Comparison of ENCODE assay signal across 22 cellular contexts in genomic region chr11:82539669-82540068, GRCh38.
DNase-seq lines count a peak whose midpoint lies in the region; ATAC-seq and TF ChIP-seq lines count a peak whose summit lies in the region.
"Had no signal": no experiment of that assay in that cellular context is flagged by ENCODE, and none has a peak within 500 bp of the region (broad histone marks: within the 10 kb centered on the region; RNA-seq: fewer than 3 reads in every experiment).

No MANE protein-coding gene starts in this region.

- no peaks in the 10 kb centered on the region for H3K4me1 Mint-ChIP-seq in activated T-helper 17 cell treated with anti-CD3 and anti-CD28 coated beads, Interleukin-2, amount 50 U/mL, for 72 hours
- H3K4me1 Mint-ChIP-seq: T-helper 17 cell, WTC11 had no signal

- no peak for DNase-seq in stimulated activated naive CD4-positive, alpha-beta T cell treated with Interleukin-2 at 50 U/mL for 16 hours (lab: John Stamatoyannopoulos, UW)
- no peak for DNase-seq in GOT3 (lab: John Stamatoyannopoulos, UW)
- no peak for DNase-seq in esophagus muscularis mucosa (ENCODE audit: extremely low spot score)
- DNase-seq: activated CD8-positive, alpha-beta T cell treated with anti-CD3 and anti-CD28 coated beads, Interleukin-2, amount 10 ng/mL, durations not matched to agents 7 days and 5 days; activated T-cell treated with anti-CD3 and anti-CD28 coated beads, Interleukin-2, amount 50 U/mL, for 72 hours; NCI-H2081 treated with DMSO at 0.1 percent for 48 hours; NCI-H524 treated with DMSO at 0.1 percent for 48 hours; SIG-M5; stimulated activated CD4-positive, alpha-beta T cell treated with anti-CD3 and anti-CD28 coated beads, Interleukin-15, amount 100 ng/mL, for 24 hours; T-helper 17 cell had no signal

- peaks cover 0 to 10% (median 8%) of the 10 kb centered on the region in 4 donors for H3K4me1 ChIP-seq in esophagus muscularis mucosa
- H3K4me1 ChIP-seq: BLaER1, breast epithelium, right atrium auricular region had no signal

- H3K27ac ChIP-seq in esophagus muscularis mucosa (replicated peaks in 1 of 4): no peak overlapping the region
- H3K27ac ChIP-seq: BLaER1, breast epithelium, epithelial cell of prostate, right atrium auricular region had no signal

- intact Hi-C loops in esophagus muscularis mucosa (cut with DNase I): no loop called here

- H3K27me3 ChIP-seq in esophagus muscularis mucosa: no peaks in the 10 kb centered on the region
- H3K27me3 ChIP-seq: BLaER1, breast epithelium, right atrium auricular region had no signal

- H3K27me3 Mint-ChIP-seq in activated T-helper 17 cell treated with anti-CD3 and anti-CD28 coated beads, Interleukin-2, amount 50 U/mL, for 72 hours: no peaks in the 10 kb centered on the region
- H3K27me3 Mint-ChIP-seq: T-helper 17 cell had no signal

- no peak for TF ChIP-seq CTCF in esophagus muscularis mucosa (IDR thresholded peaks at IDR 0.05)

- no peak for TF ChIP-seq POLR2A in esophagus muscularis mucosa (IDR thresholded peaks at IDR 0.05; ENCODE audit: low read depth)

- no peak overlapping the region for H3K4me3 Mint-ChIP-seq in activated T-helper 17 cell treated with anti-CD3 and anti-CD28 coated beads, Interleukin-2, amount 50 U/mL, for 72 hours
- H3K4me3 Mint-ChIP-seq: activated CD8-positive, alpha-beta T cell treated with anti-CD3 and anti-CD28 coated beads, Interleukin-2, amount 10 ng/mL, durations not matched to agents 7 days and 5 days; activated T-cell treated with anti-CD3 and anti-CD28 coated beads, Interleukin-2, amount 50 U/mL, for 72 hours; T-helper 17 cell; WTC11 had no signal

- TF ChIP-seq EP300 in esophagus muscularis mucosa (IDR thresholded peaks at IDR 0.05): no peak

- ATAC-seq in GM18498 (IDR thresholded peaks at IDR 0.05; ENCODE audit: unreplicated experiment) (peak; percentile 86), GM19395 (IDR thresholded peaks at IDR 0.05; ENCODE audit: unreplicated experiment) (peak; percentile 80), HG02763 (IDR thresholded peaks at IDR 0.05; ENCODE audit: unreplicated experiment) (peak; percentile 57), HG03432 (IDR thresholded peaks at IDR 0.05; ENCODE audit: unreplicated experiment) (peak; percentile 74)
- ATAC-seq in activated T-helper 17 cell treated with anti-CD3 and anti-CD28 coated beads, Interleukin-2, amount 50 U/mL, for 72 hours (replicated peaks): no peak
- ATAC-seq: activated CD8-positive, alpha-beta T cell treated with anti-CD3 and anti-CD28 coated beads, Interleukin-2, amount 10 ng/mL, durations not matched to agents 7 days and 5 days; activated T-cell treated with anti-CD3 and anti-CD28 coated beads, Interleukin-2, amount 50 U/mL, for 72 hours; K562; left lobe of liver; T-helper 17 cell; WTC11 had no signal

- H3K4me3 ChIP-seq in esophagus muscularis mucosa: no peak overlapping the region
- H3K4me3 ChIP-seq: BLaER1, breast epithelium, K562, right atrium auricular region had no signal

- peaks cover 4% of the 10 kb centered on the region for H3K9me3 Mint-ChIP-seq in activated T-helper 17 cell treated with anti-CD3 and anti-CD28 coated beads, Interleukin-2, amount 50 U/mL, for 72 hours
- H3K9me3 Mint-ChIP-seq: activated T-cell treated with anti-CD3 and anti-CD28 coated beads, Interleukin-2, amount 50 U/mL, for 72 hours; WTC11 had no signal

- H3K27ac Mint-ChIP-seq in activated T-helper 17 cell treated with anti-CD3 and anti-CD28 coated beads, Interleukin-2, amount 50 U/mL, for 72 hours: no peak overlapping the region
- H3K27ac Mint-ChIP-seq: activated CD8-positive, alpha-beta T cell treated with anti-CD3 and anti-CD28 coated beads, Interleukin-2, amount 10 ng/mL, durations not matched to agents 7 days and 5 days; activated T-cell treated with anti-CD3 and anti-CD28 coated beads, Interleukin-2, amount 50 U/mL, for 72 hours; T-helper 17 cell; WTC11 had no signal

- H3K36me3 Mint-ChIP-seq in activated T-helper 17 cell treated with anti-CD3 and anti-CD28 coated beads, Interleukin-2, amount 50 U/mL, for 72 hours (ENCODE audit: low read depth): no peaks in the 10 kb centered on the region
- H3K36me3 Mint-ChIP-seq: WTC11 had no signal

- H3K9me3 ChIP-seq in esophagus muscularis mucosa: no peaks in the 10 kb centered on the region
- H3K9me3 ChIP-seq: BLaER1, breast epithelium, right atrium auricular region had no signal

- H3K36me3 ChIP-seq in esophagus muscularis mucosa: no peaks in the 10 kb centered on the region
- H3K36me3 ChIP-seq: BLaER1, breast epithelium, right atrium auricular region had no signal
